In genomic region chr7:131556055-131556911, GRCh38 we compare ENCODE assay signal across 8 cellular contexts. TPM values are rescaled to one million over a fixed set of nuclear protein-coding genes. Genes with fewer than 3 reads are reported as not detected.
DNase-seq lines count a peak whose midpoint lies in the region; ATAC-seq, FAIRE-seq and TF ChIP-seq lines count a peak whose summit lies in the region.

Gene PODXL (minus strand): TSS chr7:131556628. CDS start chr7:131556359, 269 bp downstream.

- H3K9me3 ChIP-seq in A549 (no peaks in the 10 kb centered on the region), right lobe of liver (no peaks in the 10 kb centered on the region)

- H3K9me3 Mint-ChIP-seq in activated CD4-positive, alpha-beta T cell treated with anti-CD3 and anti-CD28 coated beads, Interleukin-2, amount 10 ng/mL, durations not matched to agents 24 days and 14 days = no peaks in the 10 kb centered on the region

- H3K4me1 Mint-ChIP-seq in activated CD4-positive, alpha-beta T cell treated with anti-CD3 and anti-CD28 coated beads, Interleukin-2, amount 10 ng/mL, durations not matched to agents 24 days and 14 days = peaks cover 8% of the 10 kb centered on the region

- peaks cover 68% of the 10 kb centered on the region for H3K27me3 Mint-ChIP-seq in activated CD4-positive, alpha-beta T cell treated with anti-CD3 and anti-CD28 coated beads, Interleukin-2, amount 10 ng/mL, durations not matched to agents 24 days and 14 days

- no peaks in the 10 kb centered on the region for H3K36me3 Mint-ChIP-seq in activated CD4-positive, alpha-beta T cell treated with anti-CD3 and anti-CD28 coated beads, Interleukin-2, amount 10 ng/mL, durations not matched to agents 24 days and 14 days (ENCODE audit: low read depth)

- intact Hi-C loops in activated CD4-positive, alpha-beta T cell treated with anti-CD3 and anti-CD28 coated beads, Interleukin-2, amount 10 ng/mL, durations not matched to agents 24 days and 14 days (cut with micrococcal nuclease) = no loop called here
- intact Hi-C loops in dorsolateral prefrontal cortex (cut with DNase I) (loop anchor here (2.0 to 5.0 kb wide), 2 partner anchors 96 to 99 kb away; no protein-coding TSS in a partner anchor), right lobe of liver (cut with DNase I) (no loop called here)

- no peak for FAIRE-seq in A549 (lab: Jason Lieb, UNC)

- H3K27me3 ChIP-seq in dorsolateral prefrontal cortex = no peaks in the 10 kb centered on the region
- peaks cover 0 to 11% of the 10 kb centered on the region in 2 donors for H3K27me3 ChIP-seq in right lobe of liver

- H3K4me3 ChIP-seq in A549 = peak within 1 kb of the TSS; percentile 60
- H3K4me3 ChIP-seq in dorsolateral prefrontal cortex = peak within 1 kb of the TSS; percentile 60 to 86 (median 73)
- H3K4me3 ChIP-seq in right lobe of liver = peak within 1 kb of the TSS; percentile 54 to 61 (median 56)

- H3K4me2 ChIP-seq in A549 = peak within 1 kb of the TSS; percentile 100

- TF ChIP-seq EP300 in A549 (IDR thresholded peaks at IDR 0.05) = no peak

- POLR2A ChIA-PET in A549 (lab: Yijun Ruan, JAX) = no interaction called here

- CTCF ChIA-PET in A549 (lab: Yijun Ruan, JAX) = no interaction called here

- peak; percentile 34 for TF ChIP-seq POLR2A in A549 (IDR thresholded peaks at IDR 0.05; ENCODE audit: low read length)
- TF ChIP-seq POLR2A in right lobe of liver (IDR thresholded peaks at IDR 0.05) = no peak

- peak in 1 of 2 experiments; percentile 26; a peak in 1 of 5 replicates for TF ChIP-seq RAD21 in A549 (conservative IDR thresholded peaks at IDR 0.05 in 1 of 2, IDR thresholded peaks at IDR 0.05 in 1 of 2)

- no peaks in the 10 kb centered on the region for H3K36me3 ChIP-seq in right lobe of liver

- ATAC-seq in A549 = peak; percentile 87
- peak; percentile 59 for ATAC-seq in GM18517 (IDR thresholded peaks at IDR 0.05; ENCODE audit: unreplicated experiment)
- peak; percentile 70 for ATAC-seq in HG03039 (IDR thresholded peaks at IDR 0.05; ENCODE audit: unreplicated experiment)
- peak; percentile 82 to 87 (median 84) for ATAC-seq in right lobe of liver

- H3K27ac ChIP-seq in A549 = peak within 1 kb of the TSS; percentile 81 to 93
- H3K27ac ChIP-seq in dorsolateral prefrontal cortex = peak within 1 kb of the TSS in 51 of 59 donors; percentile 12 to 88 (median 69)
- H3K27ac ChIP-seq in right lobe of liver = peak within 1 kb of the TSS in 1 of 3 donors; percentile 33

- peak within 1 kb of the TSS; percentile 80 for H3K4me3 Mint-ChIP-seq in activated CD4-positive, alpha-beta T cell treated with anti-CD3 and anti-CD28 coated beads, Interleukin-2, amount 10 ng/mL, durations not matched to agents 24 days and 14 days

- H3K4me1 ChIP-seq in A549 (peaks cover 13% of the 10 kb centered on the region; the same call in 2 of the 3 replicates), right lobe of liver (peaks cover 0 to 12% (median 3%) of the 10 kb centered on the region in 4 donors)

- DNase-seq in A549 (ENCODE audit: low read depth in 1 of 2, low spot score in 1 of 2) = peak; percentile 57 to 78
- DNase-seq in NCI-H2227 treated with DMSO at 0.1 percent for 48 hours (lab: John Stamatoyannopoulos, UW) = peak; percentile 80
- peak; percentile 91 for DNase-seq in activated CD4-positive, alpha-beta T cell treated with anti-CD3 and anti-CD28 coated beads, Interleukin-2, amount 10 ng/mL, durations not matched to agents 24 days and 14 days
- DNase-seq in dorsolateral prefrontal cortex = peak in 8 of 10 donors; percentile 42 to 79 (median 52)
- DNase-seq in right lobe of liver = peak; percentile 74 to 82 (median 77)
- DNase-seq in stimulated activated CD4-positive, alpha-beta T cell treated with anti-CD3 and anti-CD28 coated beads, Interleukin-4, amount 100 ng/mL, for 24 hours = peak; percentile 28

- H3K27ac Mint-ChIP-seq in activated CD4-positive, alpha-beta T cell treated with anti-CD3 and anti-CD28 coated beads, Interleukin-2, amount 10 ng/mL, durations not matched to agents 24 days and 14 days = peak within 1 kb of the TSS; percentile 53

- TF ChIP-seq CTCF in A549 (IDR thresholded peaks at IDR 0.05) (no peak), dorsolateral prefrontal cortex (IDR thresholded peaks at IDR 0.05 in 54 of 56, conservative IDR thresholded peaks at IDR 0.05 in 2 of 56; ENCODE audit: low read depth in 1 of 56, partially characterized antibody in 56 of 56) (peak in 17 of 56 donors; percentile 3 to 42 (median 26)), right lobe of liver (IDR thresholded peaks at IDR 0.05) (no peak)

- 3% methylated on average over 12 of the region's 112 CpGs for WGBS in A549 (ENCODE audit: missing lambda C conversion rate)
- WGBS in right lobe of liver (ENCODE audit: insufficient coverage, low coverage, low lambda C conversion rate, missing lambda C conversion rate) = 0% methylated on average over 11 of the region's 112 CpGs

TF ChIP-seq in A549, 52 proteins besides CTCF, POLR2A, EP300 and RAD21:
- TF ChIP-seq, protein P1, sequence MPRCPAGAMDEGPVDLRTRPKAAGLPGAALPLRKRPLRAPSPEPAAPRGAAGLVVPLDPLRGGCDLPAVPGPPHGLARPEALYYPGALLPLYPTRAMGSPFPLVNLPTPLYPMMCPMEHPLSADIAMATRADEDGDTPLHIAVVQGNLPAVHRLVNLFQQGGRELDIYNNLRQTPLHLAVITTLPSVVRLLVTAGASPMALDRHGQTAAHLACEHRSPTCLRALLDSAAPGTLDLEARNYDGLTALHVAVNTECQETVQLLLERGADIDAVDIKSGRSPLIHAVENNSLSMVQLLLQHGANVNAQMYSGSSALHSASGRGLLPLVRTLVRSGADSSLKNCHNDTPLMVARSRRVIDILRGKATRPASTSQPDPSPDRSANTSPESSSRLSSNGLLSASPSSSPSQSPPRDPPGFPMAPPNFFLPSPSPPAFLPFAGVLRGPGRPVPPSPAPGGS (IDR thresholded peaks at IDR 0.05) = 0 out of 3 replicates have a peak, but pooled peaks have one; percentile 44
- peak in 1 of 2 experiments; percentile 52; a peak in 1 of 5 replicates for TF ChIP-seq JUN (IDR thresholded peaks at IDR 0.05)
- 0 out of 2 replicates have a peak, but pooled peaks have one; percentile 38 for TF ChIP-seq E2F6 (IDR thresholded peaks at IDR 0.05; ENCODE audit: borderline replicate concordance, low read depth)
- peak; percentile 74; the same call in 1 of the 2 replicates for TF ChIP-seq RNF2 (IDR thresholded peaks at IDR 0.05; ENCODE audit: borderline replicate concordance, low read depth)
- no peak for TF ChIP-seq EHMT2 (IDR thresholded peaks at IDR 0.05; ENCODE audit: low read depth)
- TF ChIP-seq FOSL2 (IDR thresholded peaks at IDR 0.05) = no peak
- TF ChIP-seq FOSL2 (CRISPR knock-in tag; IDR thresholded peaks at IDR 0.05) = no peak
- TF ChIP-seq, protein P2, sequence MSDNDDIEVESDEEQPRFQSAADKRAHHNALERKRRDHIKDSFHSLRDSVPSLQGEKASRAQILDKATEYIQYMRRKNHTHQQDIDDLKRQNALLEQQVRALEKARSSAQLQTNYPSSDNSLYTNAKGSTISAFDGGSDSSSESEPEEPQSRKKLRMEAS (IDR thresholded peaks at IDR 0.05) = peak; percentile 69
- 0 out of 2 replicates have a peak, but pooled peaks have one; percentile 19 for TF ChIP-seq PHF8 (IDR thresholded peaks at IDR 0.05; ENCODE audit: borderline replicate concordance, low read depth)
- 0 out of 3 replicates have a peak, but pooled peaks have one; percentile 28 for TF ChIP-seq SMC3 (IDR thresholded peaks at IDR 0.05)

RNA-seq across cellular contexts. Expression of gene PODXL, which starts in this region (rescaled TPM):
- polyA plus RNA-seq in A549 (2011; rRNA removed) (13.2 and 16.7 TPM in 2 replicates), A549 (2017; fragmentation: RNase III; extraction: RNeasy Plus Mini Kit Qiagen cat#74134 plus additional on column Dnase treatment) (28.4 to 35.3 TPM (median 33.6 TPM) in 3 replicates)
- polyA plus RNA-seq in A549 (2012; cell fraction: cytosol; rRNA removed) = 17.5 and 19.7 TPM in 2 replicates
- 31.8 and 46.0 TPM in 2 replicates for polyA plus RNA-seq in A549 (2012; cell fraction: nucleus; rRNA removed)
- 22.7 and 24.9 TPM in 2 replicates for polyA minus RNA-seq in A549 (2011; rRNA and poly(A)+ RNA removed)
- 0.47 and 0.71 TPM in 2 replicates for total RNA-seq in activated CD4-positive, alpha-beta T cell treated with anti-CD3 and anti-CD28 coated beads, Interleukin-2, amount 10 ng/mL, durations not matched to agents 24 days and 14 days
- total RNA-seq in dorsolateral prefrontal cortex (100 to 1,000 TPM in 1 of 120 experiments, 10 to 100 TPM in 119; 28.4 to 104 (median 51.6) TPM), right lobe of liver (10 to 100 TPM in 1 of 6 experiments, 1 to 10 TPM in 5; 2.1 to 11.4 (median 3.4) TPM)

Comparison
In these comparisons a context has a peak if more than half of its experiments do, and no peak if none do; other contexts are left out.
1. Peak in DNase-seq in activated CD4-positive, alpha-beta T cell treated with anti-CD3 and anti-CD28 coated beads, Interleukin-2, amount 10 ng/mL, durations not matched to agents 24 days and 14 days; RNA of the gene not detected or under 1 TPM.
2. DNase-seq: peak in every context shown above with its lines; median percentile 91 in activated CD4-positive, alpha-beta T cell treated with anti-CD3 and anti-CD28 coated beads, Interleukin-2, amount 10 ng/mL, durations not matched to agents 24 days and 14 days; 80 in NCI-H2227 treated with DMSO at 0.1 percent for 48 hours; 77 in right lobe of liver; 68 in A549; 52 in dorsolateral prefrontal cortex; 28 in stimulated activated CD4-positive, alpha-beta T cell treated with anti-CD3 and anti-CD28 coated beads, Interleukin-4, amount 100 ng/mL, for 24 hours.
3. intact Hi-C loops: an anchor here in dorsolateral prefrontal cortex (2.0 to 5.0 kb wide); none called in activated CD4-positive, alpha-beta T cell treated with anti-CD3 and anti-CD28 coated beads, Interleukin-2, amount 10 ng/mL, durations not matched to agents 24 days and 14 days and right lobe of liver.